ENCODE assay signal across 10 cellular contexts in genomic region chr10:86043236-86043635, GRCh38.
"Had no signal": no experiment of that assay in that cellular context is flagged by ENCODE, and none has a peak within 500 bp of the region (broad histone marks: within the 10 kb centered on the region; RNA-seq: fewer than 3 reads in every experiment).

No MANE protein-coding gene starts in this region.

- DNase-seq: activated CD4-positive, alpha-beta T cell treated with anti-CD3 and anti-CD28 coated beads for 48 hours; activated CD8-positive, alpha-beta T cell treated with anti-CD3 and anti-CD28 coated beads, Interleukin-2, amount 10 ng/mL, durations not matched to agents 7 days and 5 days; activated naive CD4-positive, alpha-beta T cell treated with anti-CD3 and anti-CD28 coated beads, Interleukin-2, amount 50 U/mL, for 16 hours; adrenal gland; endodermal cell; erythroblast; immature natural killer cell; left colon; naive thymus-derived CD4-positive, alpha-beta T cell had no signal

- ATAC-seq: activated CD8-positive, alpha-beta T cell treated with anti-CD3 and anti-CD28 coated beads, Interleukin-2, amount 10 ng/mL, durations not matched to agents 7 days and 5 days; left colon; naive thymus-derived CD4-positive, alpha-beta T cell; stimulated activated memory B cell treated with anti-CD40 and anti-IgM and Interleukin-4, amounts not matched to agents 10 μg/mL and 1 μg/mL and 100 μg/mL, for 72 hours had no signal
